Comparison of ENCODE assay signal across 8 cellular contexts in genomic region chr6:89792881-89793280, GRCh38. TPM values are rescaled to one million over a fixed set of nuclear protein-coding genes. Genes with fewer than 3 reads are reported as not detected.
A peak's percentile ranks its signal among the peaks of the same experiment; 100 is the strongest.
DNase-seq lines count a peak whose midpoint lies in the region; ATAC-seq, FAIRE-seq and TF ChIP-seq lines count a peak whose summit lies in the region.

No MANE protein-coding gene starts in this region.

- H3K4me1 ChIP-seq in vagina (no peaks in the 10 kb centered on the region), neuronal stem cell (ENCODE audit: control insufficient read depth in 2 of 2, insufficient read depth in 1 of 2, low read depth in 1 of 2, low read length in 2 of 2) (no peaks in the 10 kb centered on the region)

- peaks cover 50% of the 10 kb centered on the region for H3K36me3 Mint-ChIP-seq in activated CD8-positive, alpha-beta T cell treated with anti-CD3 and anti-CD28 coated beads, Interleukin-2, amount 10 ng/mL, durations not matched to agents 7 days and 5 days (ENCODE audit: low read depth)

- no peak overlapping the region for H4K8ac ChIP-seq in neuronal stem cell (ENCODE audit: low read depth, low read length)

- POLR2A ChIA-PET in activated CD8-positive, alpha-beta T cell treated with anti-CD3 and anti-CD28 coated beads, Interleukin-2, amount 10 ng/mL, durations not matched to agents 7 days and 5 days (lab: Charles Lee), result interaction anchor here (0.8 to 1.2 kb wide), 3 partner anchors 27 to 155 kb away, joined by 3 to 6 read pairs (median 4); partner anchors contain the start of gene LYRM2

- no peak overlapping the region for H3K4me2 ChIP-seq in neuronal stem cell (ENCODE audit: insufficient read depth, low read length, poor library complexity, severe bottlenecking)

- H3K4ac ChIP-seq in neuronal stem cell (ENCODE audit: low read length), result no peak overlapping the region

- no peak overlapping the region for H3K14ac ChIP-seq in neuronal stem cell (ENCODE audit: low read length)

- H3K27me3 ChIP-seq in vagina (no peaks in the 10 kb centered on the region), neuronal stem cell (ENCODE audit: control insufficient read depth in 3 of 3, insufficient read depth in 3 of 3, low read depth in 1 of 3, low read length in 3 of 3) (no peaks in the 10 kb centered on the region)

- H3K23ac ChIP-seq in neuronal stem cell (ENCODE audit: low read depth, low read length, poor library complexity), result no peak overlapping the region

- DNase-seq in 8988T (peak; percentile 41), EH (ENCODE audit: low read depth) (peak; percentile 46), H54 (ENCODE audit: insufficient read length, low spot score) (peak; percentile 5), NAMALWA (ENCODE audit: low spot score) (peak; percentile 77), iris pigment epithelial cell (ENCODE audit: low read depth) (peak; percentile 63), vagina (ENCODE audit: extremely low spot score in 2 of 2) (no peak), neuronal stem cell (ENCODE audit: low spot score) (no peak)
- DNase-seq in activated CD8-positive, alpha-beta T cell treated with anti-CD3 and anti-CD28 coated beads, Interleukin-2, amount 10 ng/mL, durations not matched to agents 7 days and 5 days, result peak; percentile 56

- H3K4me1 Mint-ChIP-seq in activated CD8-positive, alpha-beta T cell treated with anti-CD3 and anti-CD28 coated beads, Interleukin-2, amount 10 ng/mL, durations not matched to agents 7 days and 5 days (ENCODE audit: low read depth), result peaks cover 40% of the 10 kb centered on the region

- TF ChIP-seq POLR2A in H54 (IDR thresholded peaks at IDR 0.05; ENCODE audit: low read depth, low read length), result no peak
- TF ChIP-seq POLR2A in vagina (IDR thresholded peaks at IDR 0.05), result no peak

- intact Hi-C loops in vagina (cut with DNase I), result no loop called here

- H3K18ac ChIP-seq in neuronal stem cell (ENCODE audit: low read length), result no peak overlapping the region

- no peak overlapping the region for H4K91ac ChIP-seq in neuronal stem cell (ENCODE audit: low read depth, low read length, poor library complexity)

- CTCF ChIA-PET in activated CD8-positive, alpha-beta T cell treated with anti-CD3 and anti-CD28 coated beads, Interleukin-2, amount 10 ng/mL, durations not matched to agents 7 days and 5 days (lab: Charles Lee), result interaction anchor here (0.6 to 3.4 kb wide), 29 partner anchors 10 to 686 kb away, joined by 3 to 18 read pairs (median 4); partner anchors contain the start of genes ANKRD6 and MDN1

- H3K9me3 ChIP-seq in vagina, result no peaks in the 10 kb centered on the region
- H3K9me3 ChIP-seq in neuronal stem cell (replicated peaks in 1 of 2; ENCODE audit: control insufficient read depth in 2 of 2, insufficient read depth in 1 of 2, low read depth in 1 of 2, low read length in 2 of 2), result no peaks in the 10 kb centered on the region

- H3K4me3 Mint-ChIP-seq in activated CD8-positive, alpha-beta T cell treated with anti-CD3 and anti-CD28 coated beads, Interleukin-2, amount 10 ng/mL, durations not matched to agents 7 days and 5 days, result peak overlapping the region; percentile 22

- no peak for TF ChIP-seq CTCF in vagina (IDR thresholded peaks at IDR 0.05)

- H2AK5ac ChIP-seq in neuronal stem cell (ENCODE audit: low read depth, low read length), result no peak overlapping the region

- peaks cover 3 to 30% of the 10 kb centered on the region in 2 donors for H3K36me3 ChIP-seq in vagina
- H3K36me3 ChIP-seq in neuronal stem cell (replicated peaks in 1 of 2; ENCODE audit: control insufficient read depth in 2 of 2, insufficient read depth in 2 of 2, low read length in 2 of 2), result peaks cover 19 to 81% of the 10 kb centered on the region in 2 donors

- no peak overlapping the region for H2AFZ ChIP-seq in neuronal stem cell (ENCODE audit: low read length)

- no peaks in the 10 kb centered on the region for H3K9me3 Mint-ChIP-seq in activated CD8-positive, alpha-beta T cell treated with anti-CD3 and anti-CD28 coated beads, Interleukin-2, amount 10 ng/mL, durations not matched to agents 7 days and 5 days (ENCODE audit: insufficient read depth)

- H3K4me3 ChIP-seq in vagina, result no peak overlapping the region
- H3K4me3 ChIP-seq in neuronal stem cell (ENCODE audit: low read length in 2 of 2), result no peak overlapping the region

- no peaks in the 10 kb centered on the region for H3K27me3 Mint-ChIP-seq in activated CD8-positive, alpha-beta T cell treated with anti-CD3 and anti-CD28 coated beads, Interleukin-2, amount 10 ng/mL, durations not matched to agents 7 days and 5 days (ENCODE audit: low read depth)

- H2BK120ac ChIP-seq in neuronal stem cell (ENCODE audit: low read depth, low read length), result no peak overlapping the region

- H2BK15ac ChIP-seq in neuronal stem cell (ENCODE audit: low read length), result no peak overlapping the region

- H3K27ac Mint-ChIP-seq in activated CD8-positive, alpha-beta T cell treated with anti-CD3 and anti-CD28 coated beads, Interleukin-2, amount 10 ng/mL, durations not matched to agents 7 days and 5 days, result peak overlapping the region; percentile 92

- H3K79me1 ChIP-seq in neuronal stem cell (ENCODE audit: low read depth, low read length), result peaks cover 3% of the 10 kb centered on the region

- no peak for FAIRE-seq in H54 (lab: Jason Lieb, UNC)

- H3K27ac ChIP-seq in vagina (no peak overlapping the region), neuronal stem cell (replicated peaks; ENCODE audit: low read length) (no peak overlapping the region)

- H2BK12ac ChIP-seq in neuronal stem cell (ENCODE audit: low read length), result no peak overlapping the region

- peak; percentile 72 for ATAC-seq in activated CD8-positive, alpha-beta T cell treated with anti-CD3 and anti-CD28 coated beads, Interleukin-2, amount 10 ng/mL, durations not matched to agents 7 days and 5 days

- no peak overlapping the region for H3K9ac ChIP-seq in neuronal stem cell (ENCODE audit: low read depth, low read length, poor library complexity)

- WGBS in neuronal stem cell (ENCODE audit: extremely low coverage in 2 of 2, insufficient read length in 2 of 2, insufficient replicate concordance in 1 of 2), 2 donors, result no CpG with 5 or more reads among the region's 2 CpGs

- H2BK5ac ChIP-seq in neuronal stem cell (ENCODE audit: low read length), result no peak overlapping the region

RNA-seq across cellular contexts. Expression of gene MDN1, which starts 26.7 kb away (rescaled TPM):
- total RNA-seq in activated CD8-positive, alpha-beta T cell treated with anti-CD3 and anti-CD28 coated beads, Interleukin-2, amount 10 ng/mL, durations not matched to agents 7 days and 5 days, result 10 to 100 TPM; 58.2 to 64.7 TPM
- total RNA-seq in vagina, result 23.8 TPM
- polyA plus RNA-seq in neuronal stem cell (2013, experiment 1 of 2), result 9.6 TPM
- 9.4 TPM for polyA plus RNA-seq in neuronal stem cell (2013, experiment 2 of 2)

RNA-seq across cellular contexts. Expression of gene CASP8AP2, which starts 36.8 kb away (rescaled TPM):
- 10 to 100 TPM; 42.5 to 47.3 TPM for total RNA-seq in activated CD8-positive, alpha-beta T cell treated with anti-CD3 and anti-CD28 coated beads, Interleukin-2, amount 10 ng/mL, durations not matched to agents 7 days and 5 days
- 21.9 TPM for total RNA-seq in vagina
- 21.7 TPM for polyA plus RNA-seq in neuronal stem cell (2013, experiment 1 of 2)
- polyA plus RNA-seq in neuronal stem cell (2013, experiment 2 of 2), result 22.4 TPM

Comparison
In these comparisons a context has a peak if more than half of its experiments do, and no peak if none do; other contexts are left out.
1. DNase-seq: peak in 8988T (single experiment), EH (single experiment), H54 (single experiment), NAMALWA (single experiment), activated CD8-positive, alpha-beta T cell treated with anti-CD3 and anti-CD28 coated beads, Interleukin-2, amount 10 ng/mL, durations not matched to agents 7 days and 5 days (single experiment) and iris pigment epithelial cell (single experiment); none in vagina (0 of 2) and neuronal stem cell (single experiment).